Comparison of ENCODE assay signal across 23 cellular contexts in the genomic region with DNA sequence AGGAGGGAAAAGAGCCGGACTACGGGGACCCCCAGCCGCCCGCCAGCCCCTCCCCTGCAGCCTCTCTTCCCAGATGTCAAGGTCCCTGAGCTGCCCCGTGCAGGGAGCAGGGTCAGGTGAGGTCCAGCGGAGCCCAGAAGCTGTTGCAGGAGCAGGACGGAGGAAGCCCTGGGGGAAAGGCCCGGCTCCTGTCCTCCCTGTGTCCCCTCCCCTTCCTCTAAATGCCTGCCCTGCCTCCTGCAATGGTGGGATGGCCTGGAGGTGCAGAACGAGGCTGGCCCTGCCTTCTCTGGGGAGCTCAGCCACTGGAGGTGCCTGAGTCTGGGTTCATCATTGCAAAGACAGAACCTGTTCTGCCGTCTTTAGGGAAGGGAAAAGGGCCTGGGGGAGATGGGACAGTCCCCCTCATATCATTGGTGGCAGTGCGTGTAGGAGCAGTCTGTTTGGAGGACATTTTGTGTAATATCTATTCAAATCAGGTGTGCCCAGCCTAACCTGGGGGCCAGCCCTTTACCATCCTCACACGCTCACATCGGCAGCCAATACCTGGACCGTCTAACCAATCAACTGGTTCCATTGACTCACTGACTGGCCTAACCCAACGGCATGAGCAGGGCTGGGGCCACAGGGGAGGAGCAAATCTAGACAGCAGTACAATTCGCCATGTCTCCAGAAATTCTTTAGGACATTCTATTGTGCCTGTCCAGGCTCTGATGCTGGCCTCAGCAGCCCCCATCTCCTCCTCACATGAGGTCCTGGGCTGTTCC.
DNase-seq lines count a peak whose midpoint lies in the region; ATAC-seq and TF ChIP-seq lines count a peak whose summit lies in the region.
"Had no signal": no experiment of that assay in that cellular context is flagged by ENCODE, and none has a peak within 500 bp of the region (broad histone marks: within the 10 kb centered on the region; RNA-seq: fewer than 3 reads in every experiment).

No MANE protein-coding gene starts in this region.

- no peak overlapping the region for H2AFZ ChIP-seq in GM23338

- H3K4me3 ChIP-seq in BLaER1 (0 out of 2 replicates have a peak overlapping the region, but pooled peaks have one; percentile 36), GM23338 (no peak overlapping the region), coronary artery (no peak overlapping the region)

- H3K27ac ChIP-seq in BLaER1 (peak overlapping the region; percentile 53), GM23338 (ENCODE audit: low read depth) (no peak overlapping the region), coronary artery (no peak overlapping the region)

- peaks cover 29% of the 10 kb centered on the region for H3K9me3 ChIP-seq in BLaER1

- no peaks in the 10 kb centered on the region for H3K9me2 ChIP-seq in GM23338 (ENCODE audit: insufficient read depth)

- H3K27me3 Mint-ChIP-seq in GM23338 (ENCODE audit: insufficient read depth, low read depth, poor library complexity) (peaks cover 8% of the 10 kb centered on the region), neural crest cell (ENCODE audit: low read depth) (peaks cover 2% of the 10 kb centered on the region)

- 0 out of 2 replicates have a peak overlapping the region, but pooled peaks have one; percentile 16 for H3K9ac ChIP-seq in BLaER1

- H3K27ac Mint-ChIP-seq in GM23338 (no peak overlapping the region), neural crest cell (ENCODE audit: unreplicated experiment) (peak overlapping the region; percentile 81)
- H3K27ac Mint-ChIP-seq: CD4-positive, alpha-beta memory T cell had no signal

- peaks cover 3% of the 10 kb centered on the region; the same call in 2 of the 3 replicates for H3K36me3 Mint-ChIP-seq in GM23338 (ENCODE audit: low read depth)
- H3K36me3 Mint-ChIP-seq in neural crest cell (ENCODE audit: low read depth): peaks cover 8% of the 10 kb centered on the region
- H3K36me3 Mint-ChIP-seq: CD4-positive, alpha-beta memory T cell had no signal

- peaks cover 5% of the 10 kb centered on the region for H3K9me3 Mint-ChIP-seq in GM23338
- peaks cover 3% of the 10 kb centered on the region for H3K9me3 Mint-ChIP-seq in neural crest cell

- no peaks in the 10 kb centered on the region for H3K27me3 ChIP-seq in BLaER1
- H3K27me3 ChIP-seq in GM23338 (ENCODE audit: insufficient read depth): no peaks in the 10 kb centered on the region

- peaks cover 29% of the 10 kb centered on the region for H3K4me1 Mint-ChIP-seq in GM23338
- peaks cover 43% of the 10 kb centered on the region for H3K4me1 Mint-ChIP-seq in neural crest cell
- H3K4me1 Mint-ChIP-seq: CD4-positive, alpha-beta memory T cell had no signal

- H3K79me2 ChIP-seq in GM23338 (replicated peaks; ENCODE audit: insufficient read depth): no peaks in the 10 kb centered on the region

- no peaks in the 10 kb centered on the region for H4K20me1 ChIP-seq in BLaER1
- no peaks in the 10 kb centered on the region for H4K20me1 ChIP-seq in GM23338 (replicated peaks; ENCODE audit: insufficient read depth)

- ATAC-seq in GM23338 (peak; percentile 39; the same call in 2 of the 3 replicates), HG02623 (IDR thresholded peaks at IDR 0.05; ENCODE audit: unreplicated experiment) (no peak)
- ATAC-seq: HCT116, PC-3, SK-N-SH treated with all-trans-retinoic acid at 6 μM for 48 hours had no signal

- TF ChIP-seq CTCF in GM23338 (conservative IDR thresholded peaks at IDR 0.05; ENCODE audit: low read depth in 2 of 2): no peak
- TF ChIP-seq CTCF in coronary artery (IDR thresholded peaks at IDR 0.05): no peak
- TF ChIP-seq CTCF in neural crest cell (conservative IDR thresholded peaks at IDR 0.05): no peak

- peaks cover 6% of the 10 kb centered on the region for H3F3A ChIP-seq in GM23338 (replicated peaks; ENCODE audit: low read depth)

- no peak overlapping the region for H3K4me3 Mint-ChIP-seq in GM23338
- peak overlapping the region; percentile 56 for H3K4me3 Mint-ChIP-seq in neural crest cell
- H3K4me3 Mint-ChIP-seq: CD4-positive, alpha-beta memory T cell had no signal

- H3K36me3 ChIP-seq in BLaER1: no peaks in the 10 kb centered on the region
- no peaks in the 10 kb centered on the region for H3K36me3 ChIP-seq in GM23338 (ENCODE audit: insufficient read depth)

- no peak for DNase-seq in GM23338 (ENCODE audit: low spot score)
- DNase-seq in coronary artery (ENCODE audit: low spot score): peak; percentile 24
- DNase-seq in neural crest cell (ENCODE audit: low read depth, low spot score): peak; percentile 38
- DNase-seq in NCI-H1092 treated with DMSO at 0.1 percent for 48 hours (lab: John Stamatoyannopoulos, UW): no peak
- no peak for DNase-seq in NCI-H187 (lab: John Stamatoyannopoulos, UW)
- no peak for DNase-seq in NCI-H2196 (lab: John Stamatoyannopoulos, UW; ENCODE audit: unreplicated experiment)
- DNase-seq: C1 segment of cervical spinal cord; CD4-positive, alpha-beta memory T cell; COR-L47; DMS53; Karpas-422; NCI-H1092; NCI-H1436; NCI-H187 treated with DMSO at 0.1 percent for 48 hours; NCI-H2171 treated with DMSO at 0.1 percent for 48 hours; NCI-H446; NCI-H524 treated with DMSO at 0.1 percent for 48 hours; NCI-H774; PC-3 had no signal

- H3K4me1 ChIP-seq in BLaER1: peaks cover 68% of the 10 kb centered on the region
- H3K4me1 ChIP-seq in GM23338 (ENCODE audit: insufficient read depth): peaks cover 22% of the 10 kb centered on the region; the same call in 1 of the 2 replicates

- H3K4me2 ChIP-seq in BLaER1: peak overlapping the region; percentile 88
- 0 out of 2 replicates have a peak overlapping the region, but pooled peaks have one; percentile 20 for H3K4me2 ChIP-seq in GM23338

TF ChIP-seq in GM23338, 12 proteins besides CTCF, POLR2A, EP300 and RAD21 (continues in another document):
- TF ChIP-seq NANOG (IDR thresholded peaks at IDR 0.05; ENCODE audit: borderline replicate concordance) (no peak), ZNF331 (CRISPR knock-in tag; IDR thresholded peaks at IDR 0.05; ENCODE audit: low read depth) (no peak), EZH2 (IDR thresholded peaks at IDR 0.05; ENCODE audit: low read depth, unreplicated experiment) (no peak), ETS1 (IDR thresholded peaks at IDR 0.05) (no peak)

Comparison
In these comparisons a context has a peak if more than half of its experiments do, and no peak if none do; other contexts are left out.
1. DNase-seq: peak in coronary artery (single experiment) and neural crest cell (single experiment); none in GM23338 (single experiment), NCI-H1092 treated with DMSO at 0.1 percent for 48 hours (single experiment), NCI-H187 (0 of 2) and NCI-H2196 (single experiment).